ENCODE assay signal across 8 cellular contexts in genomic region chr10:62817763-62818425, GRCh38.
DNase-seq lines count a peak whose midpoint lies in the region; TF ChIP-seq lines count a peak whose summit lies in the region.

No MANE protein-coding gene starts in this region.

- no peaks in the 10 kb centered on the region for H3K9me2 ChIP-seq in MM.1S (replicated peaks; ENCODE audit: insufficient read depth, low read length)

- H3F3A ChIP-seq in MM.1S (ENCODE audit: insufficient read depth, low read length) = peaks cover 12% of the 10 kb centered on the region

- H2AFZ ChIP-seq in MM.1S (ENCODE audit: low read length) = peak overlapping the region; percentile 58

- peaks cover 8% of the 10 kb centered on the region; the same call in 1 of the 2 replicates for H3K4me1 ChIP-seq in MM.1S (ENCODE audit: low read length)

- CTCF ChIA-PET in HEK293T (lab: Yijun Ruan, JAX) = interaction anchor here (0.7 to 2.7 kb wide), 4 partner anchors 11 to 207 kb away, joined by 3 to 12 read pairs (median 8); partner anchors contain the start of gene ADO

- H4K20me1 ChIP-seq in MM.1S (ENCODE audit: insufficient read depth, low read length) = no peaks in the 10 kb centered on the region

- H3K27ac ChIP-seq in MM.1S (ENCODE audit: low read length) = peak overlapping the region; percentile 72; the same call in 1 of the 2 replicates

- H3K79me2 ChIP-seq in MM.1S (ENCODE audit: low read length) = no peaks in the 10 kb centered on the region

- H3K36me3 ChIP-seq in MM.1S (replicated peaks; ENCODE audit: insufficient read depth, low read length) = no peaks in the 10 kb centered on the region

- peak overlapping the region; percentile 82 for H3K4me3 ChIP-seq in MM.1S (ENCODE audit: low read length)
- H3K4me3 ChIP-seq in choroid plexus epithelial cell (ENCODE audit: low read depth, low read length) = peak overlapping the region; percentile 77

- POLR2A ChIA-PET in HEK293T (lab: Yijun Ruan, JAX) = interaction anchor here (1.0 to 2.6 kb wide), 4 partner anchors 11 to 266 kb away, joined by 3 to 21 read pairs (median 4); partner anchors contain the start of gene ADO

- H3K27me3 ChIP-seq in MM.1S (replicated peaks; ENCODE audit: insufficient read depth, low read length) = peaks cover 20% of the 10 kb centered on the region

- DNase-seq in NCI-H1417 (lab: John Stamatoyannopoulos, UW) (peak; percentile 7 to 69 (median 64)), NCI-H1417 treated with DMSO at 0.1 percent for 48 hours (lab: John Stamatoyannopoulos, UW) (no peak), HEK293T (ENCODE audit: extremely low spot score) (peak; percentile 76), MM.1S (peak; percentile 77), choroid plexus epithelial cell (ENCODE audit: low read depth) (peak; percentile 75), kidney tubule cell (ENCODE audit: low spot score) (peak; percentile 82)
- DNase-seq in activated CD4-positive, CD25-positive, alpha-beta regulatory T cell (lab: John Stamatoyannopoulos, UW) = peak; percentile 34 to 51 (median 48)
- DNase-seq in stimulated activated CD4-positive, alpha-beta T cell treated with anti-CD3 and anti-CD28 coated beads, Interleukin-1b, Interleukin-23, amount 100 ng/mL, for 48 hours = peak; percentile 68

- TF ChIP-seq CTCF in MM.1S (IDR thresholded peaks at IDR 0.05; ENCODE audit: low read length) (peak; percentile 75), choroid plexus epithelial cell (conservative IDR thresholded peaks at IDR 0.05; ENCODE audit: low read depth, low read length) (peak; percentile 59)

- no peaks in the 10 kb centered on the region for H3K9me3 ChIP-seq in MM.1S (replicated peaks; ENCODE audit: insufficient read depth, low read length)

- peak overlapping the region; percentile 98 for H3K4me2 ChIP-seq in MM.1S (ENCODE audit: low read depth, low read length)

- H3K9ac ChIP-seq in MM.1S (ENCODE audit: low read length) = peak overlapping the region; percentile 75; the same call in 1 of the 2 replicates

TF ChIP-seq in HEK293T, 16 proteins besides CTCF, POLR2A, EP300 and RAD21:
- no peak for TF ChIP-seq SUZ12 (IDR thresholded peaks at IDR 0.05)
- TF ChIP-seq ARNT (IDR thresholded peaks at IDR 0.05) = 0 out of 2 replicates have a peak, but pooled peaks have one; percentile 2
- TF ChIP-seq HDGF (IDR thresholded peaks at IDR 0.05; ENCODE audit: borderline replicate concordance) = no peak
- no peak for TF ChIP-seq FOXA1 (IDR thresholded peaks at IDR 0.05)
- no peak for TF ChIP-seq LEF1 (IDR thresholded peaks at IDR 0.05; ENCODE audit: borderline replicate concordance)
TF ChIP-seq in HEK293T: peak in this region for 1.
